Comparison of ENCODE assay signal across 8 cellular contexts in the genomic region with DNA sequence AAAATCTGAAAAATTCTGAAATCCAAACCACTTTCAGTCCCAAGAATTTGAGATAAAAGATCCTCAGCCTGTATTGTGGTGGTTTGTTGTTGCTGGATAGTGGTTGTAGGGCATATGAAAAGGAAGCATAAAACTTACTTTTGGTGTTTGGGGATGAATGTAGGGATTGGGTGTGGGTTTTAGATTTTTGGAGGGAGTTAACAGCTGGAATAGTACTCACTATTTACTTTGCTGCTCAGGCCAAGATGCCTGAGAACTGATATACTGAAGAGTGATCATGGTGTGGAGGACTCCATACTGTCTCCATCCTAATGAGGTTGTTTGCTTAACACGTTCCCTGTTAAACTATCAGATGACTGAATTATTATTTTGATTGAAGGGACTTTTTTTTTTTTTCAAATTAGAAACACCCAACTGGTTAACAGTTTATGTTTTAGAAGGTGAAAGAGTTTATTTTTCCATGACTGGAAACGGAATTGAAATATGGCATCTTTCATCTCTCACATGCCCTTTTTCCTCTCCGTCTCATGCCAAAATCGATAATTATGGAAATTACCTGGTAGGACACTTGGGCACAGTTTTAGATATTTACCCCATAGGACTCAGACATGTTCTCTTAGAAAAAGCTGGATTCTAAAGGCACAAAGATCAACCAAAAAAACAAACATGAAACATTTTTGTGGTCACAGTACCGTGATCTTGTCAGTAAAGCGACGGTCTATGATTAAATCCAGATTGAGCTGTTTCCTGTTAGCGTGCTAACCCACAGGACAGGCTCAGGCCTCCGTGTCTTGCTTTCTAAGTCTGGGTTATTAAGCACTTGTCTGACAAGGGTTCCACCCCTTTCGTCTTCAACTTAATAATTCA. TPM values are rescaled to one million over a fixed set of nuclear protein-coding genes. Genes with fewer than 3 reads are reported as not detected.
DNase-seq lines count a peak whose midpoint lies in the region; ATAC-seq, FAIRE-seq and TF ChIP-seq lines count a peak whose summit lies in the region.

No MANE protein-coding gene starts in this region.

- H3K4me2 ChIP-seq in mammary epithelial cell (ENCODE audit: insufficient read depth, low read depth, low read length), result peak overlapping the region; percentile 54

- H3K4me3 Mint-ChIP-seq in MCF 10A (ENCODE audit: unreplicated experiment), result no peak overlapping the region

- no peaks in the 10 kb centered on the region for H3K27me3 Mint-ChIP-seq in MCF 10A (ENCODE audit: insufficient read depth, unreplicated experiment)

- H3K27me3 ChIP-seq in mammary epithelial cell (ENCODE audit: insufficient read depth, low read length), result no peaks in the 10 kb centered on the region
- no peaks in the 10 kb centered on the region for H3K27me3 ChIP-seq in lung (ENCODE audit: control insufficient read depth, insufficient read depth)

- no peaks in the 10 kb centered on the region for H3K4me1 Mint-ChIP-seq in MCF 10A (ENCODE audit: insufficient read depth, unreplicated experiment)

- intact Hi-C loops in MCF 10A (cut with micrococcal nuclease), result no loop called here
- intact Hi-C loops in mammary epithelial cell (cut with micrococcal nuclease), result no loop called here

- BruUV-seq in MCF 10A (replicated peaks; lab: Mats Ljungman, UMichigan) (no TSS peak), mammary epithelial cell (replicated peaks; lab: Mats Ljungman, UMichigan) (no TSS peak)

- no peak overlapping the region for H3K27ac Mint-ChIP-seq in MCF 10A (ENCODE audit: low read depth, unreplicated experiment)

- H3K4me3 ChIP-seq in mammary epithelial cell (replicated peaks in 1 of 3; ENCODE audit: insufficient read depth in 1 of 3, low read depth in 2 of 3, low read length in 3 of 3) (peak overlapping the region in 2 of 3 experiments; percentile 20 to 21), lung (no peak overlapping the region)

- no peak for FAIRE-seq in urothelium cell line (lab: Jason Lieb, UNC)

- peaks cover 7% of the 10 kb centered on the region for H3K9me3 Mint-ChIP-seq in MCF 10A (ENCODE audit: unreplicated experiment)

- in situ Hi-C loops in T47D (cut with HindIII; ENCODE audit: low pct_unique_long_range_greater_than_20kb, low sequenced_read_pairs) (no loop called here), mammary epithelial cell (cut with MboI; ENCODE audit: low sequenced_read_pairs in 2 of 2) (no loop called here)

- peaks cover 16% of the 10 kb centered on the region for H3K4me1 ChIP-seq in mammary epithelial cell (ENCODE audit: insufficient read depth, low read length)
- H3K4me1 ChIP-seq in lung (ENCODE audit: control insufficient read depth in 2 of 2, insufficient read depth in 2 of 2, low read length in 2 of 2), result peaks cover 10 to 19% of the 10 kb centered on the region in 2 donors

- no peaks in the 10 kb centered on the region for H4K20me1 ChIP-seq in mammary epithelial cell (ENCODE audit: insufficient read depth, low read length)

- no peaks in the 10 kb centered on the region for H3K79me2 ChIP-seq in mammary epithelial cell (ENCODE audit: insufficient read depth, low read length)

- no peak overlapping the region for H3K27ac ChIP-seq in mammary epithelial cell (ENCODE audit: insufficient read depth, low read depth, low read length)
- H3K27ac ChIP-seq in lung (ENCODE audit: low read depth in 1 of 2, low read length in 1 of 2), result peak overlapping the region; percentile 31 to 40

- TF ChIP-seq CTCF in MCF 10A (IDR thresholded peaks at IDR 0.05; ENCODE audit: unreplicated experiment) (no peak), mammary epithelial cell (conservative IDR thresholded peaks at IDR 0.05 in 1 of 2, IDR thresholded peaks at IDR 0.05 in 1 of 2; ENCODE audit: extremely low read depth in 1 of 2, insufficient read depth in 1 of 2, low read depth in 1 of 2, low read length in 2 of 2) (no peak), lung (IDR thresholded peaks at IDR 0.05; ENCODE audit: control extremely low read depth, extremely low read depth) (no peak)

- no peaks in the 10 kb centered on the region for H3K36me3 Mint-ChIP-seq in MCF 10A (ENCODE audit: insufficient read depth, unreplicated experiment)

- POLR2A ChIA-PET in MCF 10A (lab: Yijun Ruan, JAX), result interaction anchor here (0.5 kb wide), 1 partner anchor 36 kb away, joined by 3 read pairs; no protein-coding TSS in a partner anchor

- H3K9ac ChIP-seq in mammary epithelial cell (ENCODE audit: insufficient read depth, low read length), result no peak overlapping the region

- H3K36me3 ChIP-seq in mammary epithelial cell (ENCODE audit: insufficient read depth, low read length) (no peaks in the 10 kb centered on the region), lung (ENCODE audit: control insufficient read depth in 2 of 2, insufficient read depth in 2 of 2, low read length in 2 of 2) (peaks cover 0 to 1% of the 10 kb centered on the region in 2 donors)

- DNase-seq in T47D (ENCODE audit: low read depth in 1 of 2, low spot score in 1 of 2) (peak; percentile 18 to 70), MCF 10A (ENCODE audit: unreplicated experiment) (no peak), NCI-H82 (lab: John Stamatoyannopoulos, UW) (peak; percentile 86), mammary epithelial cell (peak; percentile 12), lung (ENCODE audit: low spot score) (no peak), urothelium cell line (ENCODE audit: low spot score) (peak; percentile 35)
- no peak for DNase-seq in effector CD4-positive, alpha-beta T cell

- H2AFZ ChIP-seq in mammary epithelial cell (ENCODE audit: low read depth, low read length), result peak overlapping the region; percentile 61

- WGBS in mammary epithelial cell (ENCODE audit: low coverage, missing lambda C conversion rate), result 59% methylated on average over 10 of the region's 10 CpGs
- WGBS in lung, 2 donors, result 26 to 36% methylated on average over 10 of the region's 10 CpGs

- dilution Hi-C loops in mammary epithelial cell (cut with HindIII; ENCODE audit: low sequenced_read_pairs), result no loop called here

- CTCF ChIA-PET in MCF 10A (lab: Yijun Ruan, JAX), result interaction anchor here (0.8 kb wide), 1 partner anchor 91 kb away, joined by 3 read pairs; no protein-coding TSS in a partner anchor
- CTCF ChIA-PET in mammary epithelial cell (lab: Charles Lee; ENCODE audit: low non-redundant PET), result no interaction called here

- ATAC-seq in HG02798 (IDR thresholded peaks at IDR 0.05; ENCODE audit: poor library complexity, unreplicated experiment) (peak; percentile 91), lung (ENCODE audit: insufficient read depth, low FRiP score) (no peak)

- no peaks in the 10 kb centered on the region for H3K9me3 ChIP-seq in mammary epithelial cell (replicated peaks; ENCODE audit: insufficient read depth, low read length)
- H3K9me3 ChIP-seq in lung (ENCODE audit: control insufficient read depth in 2 of 2, insufficient read depth in 1 of 2, low read length in 1 of 2), result no peaks in the 10 kb centered on the region

RNA-seq across cellular contexts. Expression of a gene that starts 37.3 kb away (rescaled TPM):
- total RNA-seq in MCF 10A (2022) (2.1 and 2.3 TPM in 2 replicates), mammary epithelial cell (1 to 10 TPM; 2.5 to 3.7 TPM), lung (10 to 100 TPM; 29.2 to 49.4 TPM)
- polyA plus RNA-seq in mammary epithelial cell (1.8 TPM), lung (10 to 100 TPM in 1 of 2 donors, 1 to 10 TPM in 1; 9.6 to 41.3 TPM)
- 2.6 TPM for polyA minus RNA-seq in mammary epithelial cell

Comparison
In these comparisons a context has a peak if more than half of its experiments do, and no peak if none do; other contexts are left out.
1. DNase-seq: peak in T47D (2 of 2), NCI-H82 (single experiment), mammary epithelial cell (single experiment) and urothelium cell line (single experiment); none in MCF 10A (single experiment), lung (single experiment) and effector CD4-positive, alpha-beta T cell (single experiment).